11 cellular contexts compared by ENCODE assay signal in the genomic region with DNA sequence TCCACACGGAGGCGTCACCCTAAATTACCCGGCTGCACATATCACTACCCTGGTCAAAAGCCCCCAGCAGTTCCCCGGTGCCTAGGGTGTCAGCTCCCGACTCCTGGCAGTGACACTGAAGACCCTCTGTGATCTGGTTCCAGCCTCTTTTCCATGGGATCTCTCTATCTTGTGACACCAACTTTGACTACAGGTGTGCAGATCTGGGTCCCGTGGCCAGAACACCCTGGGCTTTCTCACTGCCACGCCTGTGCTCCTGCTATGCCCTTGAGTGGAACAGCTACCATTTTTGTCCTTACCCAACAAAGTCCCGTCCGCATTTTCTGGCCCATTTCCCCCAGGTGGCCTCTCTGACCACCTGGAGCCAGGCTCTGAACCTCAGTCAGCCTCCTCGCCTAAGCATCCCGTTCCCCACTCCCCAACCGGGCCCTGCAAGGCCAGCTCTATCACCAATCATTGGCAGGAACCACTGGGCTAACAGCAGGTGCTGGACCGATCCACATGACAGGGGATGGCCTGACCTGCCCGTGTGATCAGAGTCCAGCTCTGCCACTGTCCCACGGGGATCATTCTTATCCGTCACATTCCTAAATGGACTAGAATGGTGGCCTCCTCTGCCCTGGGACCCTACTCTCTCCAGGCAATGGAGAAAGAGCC. TPM values are rescaled to one million over a fixed set of nuclear protein-coding genes. Genes with fewer than 3 reads are reported as not detected.
DNase-seq lines count a peak whose midpoint lies in the region; ATAC-seq and TF ChIP-seq lines count a peak whose summit lies in the region.
"Had no signal": no experiment of that assay in that cellular context is flagged by ENCODE, and none has a peak within 500 bp of the region (broad histone marks: within the 10 kb centered on the region; RNA-seq: fewer than 3 reads in every experiment).

No MANE protein-coding gene starts in this region.

- H3K27me3 Mint-ChIP-seq in neural crest cell (ENCODE audit: low read depth) = peaks cover 7% of the 10 kb centered on the region

- peak overlapping the region; percentile 62 to 92 (median 84) for H3K27ac ChIP-seq in heart right ventricle
- peak overlapping the region; percentile 53 to 66 for H3K27ac ChIP-seq in esophagus (ENCODE audit: low read depth in 2 of 2, low read length in 1 of 2)
- H3K27ac ChIP-seq in uterus = peak overlapping the region; percentile 81 to 88

- no peaks in the 10 kb centered on the region for H3K36me3 Mint-ChIP-seq in neural crest cell (ENCODE audit: low read depth)

- H3K27me3 ChIP-seq in heart right ventricle (no peaks in the 10 kb centered on the region), esophagus (ENCODE audit: control insufficient read depth in 1 of 2, insufficient read depth in 2 of 2, low read length in 2 of 2) (no peaks in the 10 kb centered on the region), uterus (no peaks in the 10 kb centered on the region)
- H3K27me3 ChIP-seq: BE2C had no signal

- no peak overlapping the region for H3K4me3 Mint-ChIP-seq in neural crest cell

- TF ChIP-seq CTCF in heart right ventricle (IDR thresholded peaks at IDR 0.05) (no peak), neural crest cell (conservative IDR thresholded peaks at IDR 0.05) (no peak), uterus (IDR thresholded peaks at IDR 0.05) (no peak)

- 74 to 84% methylated on average over 16 of the region's 16 CpGs for WGBS in heart right ventricle, 2 donors
- 81 to 83% methylated on average over 16 of the region's 16 CpGs for WGBS in esophagus, 2 donors

- intact Hi-C loops in heart right ventricle (cut with DNase I) (loop anchor here in 7 of 10 donors (5.0 to 10.0 kb wide), 5 partner anchors 59 to 354 kb away; a partner anchor contains a TSS), left ventricle myocardium superior (cut with micrococcal nuclease) (loop anchor here (5.0 to 10.0 kb wide), 2 partner anchors 62 to 144 kb away; a partner anchor contains a TSS), uterus (cut with DNase I; ENCODE audit: low total_unique reads) (loop anchor here (10.0 kb wide), 1 partner anchor 342 kb away; no protein-coding TSS in a partner anchor)

- DNase-seq in heart right ventricle (no peak), left ventricle myocardium superior (no peak), neural crest cell (ENCODE audit: low read depth, low spot score) (no peak), uterus (no peak), hypothalamus (lab: John Stamatoyannopoulos, UW) (no peak), NCI-H1930 (lab: John Stamatoyannopoulos, UW) (no peak), DMS 273 treated with DMSO at 0.1 percent for 48 hours (lab: John Stamatoyannopoulos, UW) (no peak)
- DNase-seq: activated T-cell treated with anti-CD3 and anti-CD28 coated beads for 4 hours, BE2C had no signal

- H3K9me3 ChIP-seq in heart right ventricle (no peaks in the 10 kb centered on the region), esophagus (ENCODE audit: control insufficient read depth in 2 of 2, insufficient read depth in 1 of 2, low read depth in 1 of 2, low read length in 1 of 2) (no peaks in the 10 kb centered on the region), uterus (no peaks in the 10 kb centered on the region)
- H3K9me3 ChIP-seq: BE2C had no signal

- peak overlapping the region; percentile 71 for H3K27ac Mint-ChIP-seq in neural crest cell (ENCODE audit: unreplicated experiment)

- no peaks in the 10 kb centered on the region for H3K36me3 ChIP-seq in heart right ventricle
- no peaks in the 10 kb centered on the region for H3K36me3 ChIP-seq in esophagus (ENCODE audit: control insufficient read depth in 2 of 2, insufficient read depth in 2 of 2, low read length in 1 of 2)
- H3K36me3 ChIP-seq in uterus = no peaks in the 10 kb centered on the region
- H3K36me3 ChIP-seq: BE2C had no signal

- TF ChIP-seq POLR2A in uterus (IDR thresholded peaks at IDR 0.05) = no peak

- H3K4me3 ChIP-seq in heart right ventricle = no peak overlapping the region
- H3K4me3 ChIP-seq in esophagus (ENCODE audit: low read depth in 1 of 2, low read length in 2 of 2) = no peak overlapping the region
- H3K4me3 ChIP-seq in uterus = no peak overlapping the region

- H3K4me1 ChIP-seq in heart right ventricle (peaks cover 35 to 77% (median 73%) of the 10 kb centered on the region in 9 donors), esophagus (ENCODE audit: control insufficient read depth in 2 of 2, insufficient read depth in 2 of 2, low read length in 1 of 2) (peaks cover 0 to 13% of the 10 kb centered on the region in 2 donors), uterus (peaks cover 0 to 48% of the 10 kb centered on the region in 2 donors)

- peaks cover 50% of the 10 kb centered on the region for H3K4me1 Mint-ChIP-seq in neural crest cell

- ATAC-seq in heart right ventricle (no peak), left ventricle myocardium superior (no peak)

- H3K9me3 Mint-ChIP-seq in neural crest cell = no peaks in the 10 kb centered on the region
- H3K9me3 Mint-ChIP-seq: T-helper 1 cell treated with Interleukin-12 subunit alpha and Interleukin-12 subunit beta and Interleukin-4 antibody, amounts not matched to agents 30 μg/mL and 1 μg/mL, for 36 hours had no signal

RNA-seq across cellular contexts. Expression of a gene that starts 20.7 kb away (rescaled TPM):
- total RNA-seq in heart right ventricle (10 to 100 TPM; 48.8 to 85.8 (median 76.3) TPM), left ventricle myocardium superior (79.2 TPM), neural crest cell (2.3 and 2.4 TPM in 2 replicates), uterus (100 to 1,000 TPM in 2 of 4 donors, 10 to 100 TPM in 2; 16.0 to 128 (median 102) TPM)
- polyA plus RNA-seq in heart right ventricle (10 to 100 TPM; 34.5 to 36.3 TPM), esophagus (10 to 100 TPM; 12.2 to 19.1 TPM)
